ENCODE assay signal across 10 cellular contexts in the genomic region with DNA sequence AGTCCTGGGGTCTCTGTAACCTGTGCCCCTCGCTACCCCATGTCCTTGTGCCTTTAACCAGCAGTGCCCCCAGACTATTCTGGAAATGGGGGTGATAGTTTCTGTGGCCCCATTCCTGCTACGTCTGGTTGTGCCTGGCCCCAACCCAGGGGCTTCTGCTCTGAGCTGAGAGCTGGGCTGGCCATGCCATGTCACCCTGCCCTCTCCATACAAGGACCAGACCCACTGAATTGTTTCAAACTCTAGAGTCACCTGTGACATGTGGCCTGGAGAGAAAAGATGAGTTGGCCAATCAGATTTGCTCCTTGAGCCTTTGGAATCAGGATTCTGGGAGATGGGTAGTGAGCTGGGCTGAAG.
A peak's percentile ranks its signal among the peaks of the same experiment; 100 is the strongest.
DNase-seq lines count a peak whose midpoint lies in the region; ATAC-seq and TF ChIP-seq lines count a peak whose summit lies in the region.
"Had no signal": no experiment of that assay in that cellular context is flagged by ENCODE, and none has a peak within 500 bp of the region (broad histone marks: within the 10 kb centered on the region; RNA-seq: fewer than 3 reads in every experiment).

No MANE protein-coding gene starts in this region.

- TF ChIP-seq EP300 in SK-N-SH (IDR thresholded peaks at IDR 0.05; ENCODE audit: borderline replicate concordance in 1 of 2, low read depth in 1 of 2, low read length in 1 of 2): no peak

- H3K27ac ChIP-seq in SK-N-SH (ENCODE audit: low read depth in 2 of 2, low read length in 1 of 2): peak overlapping the region; percentile 13 to 94; a peak in 3 of 4 replicates
- peak overlapping the region; percentile 100 for H3K27ac ChIP-seq in PC-3 (ENCODE audit: low read length)
- H3K27ac ChIP-seq in epithelial cell of prostate: peak overlapping the region; percentile 74
- peak overlapping the region; percentile 71 to 75 (median 72) for H3K27ac ChIP-seq in gastrocnemius medialis
- H3K27ac ChIP-seq: 22Rv1 had no signal

- H3K9me2 ChIP-seq in SK-N-SH (no peaks in the 10 kb centered on the region), PC-3 (replicated peaks; ENCODE audit: low read length) (no peaks in the 10 kb centered on the region)

- in situ Hi-C loops in gastrocnemius medialis (cut with MboI; ENCODE audit: low sequenced_read_pairs in 4 of 4): no loop called here

- H3K4me3 ChIP-seq in SK-N-SH (ENCODE audit: low read depth in 2 of 2, low read length in 1 of 2) (no peak overlapping the region), PC-3 (ENCODE audit: low read length) (no peak overlapping the region), gastrocnemius medialis (no peak overlapping the region)

- H3F3A ChIP-seq in SK-N-SH (replicated peaks; ENCODE audit: insufficient read depth) (peaks cover 15% of the 10 kb centered on the region), PC-3 (ENCODE audit: low read length, unreplicated experiment) (no peaks in the 10 kb centered on the region)

- no peaks in the 10 kb centered on the region for H3K79me2 ChIP-seq in SK-N-SH (ENCODE audit: insufficient read depth)
- H3K79me2 ChIP-seq in PC-3 (ENCODE audit: low read length): no peaks in the 10 kb centered on the region

- POLR2A ChIA-PET in SK-N-SH (lab: Yijun Ruan, JAX): no interaction called here
- POLR2A ChIA-PET in PC-3 (lab: Charles Lee; ENCODE audit: unreplicated experiment): no interaction called here

- ATAC-seq in SK-N-SH treated with all-trans-retinoic acid at 6 μM for 48 hours: no peak
- no peak for ATAC-seq in PC-3
- ATAC-seq in gastrocnemius medialis: no peak

- H2AFZ ChIP-seq in SK-N-SH (ENCODE audit: low read depth): no peak overlapping the region
- no peak overlapping the region for H2AFZ ChIP-seq in PC-3 (ENCODE audit: low read length)

- BruUV-seq in PC-3 (replicated peaks; lab: Mats Ljungman, UMichigan): no TSS peak

- H3K27me3 ChIP-seq in SK-N-SH (ENCODE audit: insufficient read depth) (no peaks in the 10 kb centered on the region), PC-3 (ENCODE audit: low read length) (no peaks in the 10 kb centered on the region), gastrocnemius medialis (no peaks in the 10 kb centered on the region)

- H3K9ac ChIP-seq in SK-N-SH (peak overlapping the region; percentile 67; the same call in 1 of the 2 replicates), PC-3 (ENCODE audit: low read length) (peak overlapping the region; percentile 98)

- no peak for TF ChIP-seq RAD21 in SK-N-SH (IDR thresholded peaks at IDR 0.05; ENCODE audit: low read length)

- H3K9me3 ChIP-seq in SK-N-SH: no peaks in the 10 kb centered on the region
- no peaks in the 10 kb centered on the region for H3K9me3 ChIP-seq in PC-3 (ENCODE audit: low read length)
- no peaks in the 10 kb centered on the region for H3K9me3 ChIP-seq in gastrocnemius medialis

- WGBS in SK-N-SH (ENCODE audit: low lambda C conversion rate): 93% methylated on average over 2 of the region's 2 CpGs

- H3K36me3 ChIP-seq in SK-N-SH (replicated peaks in 1 of 2; ENCODE audit: control insufficient read depth in 1 of 2, insufficient read depth in 2 of 2, low read length in 1 of 2): no peaks in the 10 kb centered on the region
- no peaks in the 10 kb centered on the region for H3K36me3 ChIP-seq in PC-3 (ENCODE audit: low read depth, low read length)
- H3K36me3 ChIP-seq in gastrocnemius medialis: no peaks in the 10 kb centered on the region

- H3K4me1 ChIP-seq in SK-N-SH (ENCODE audit: control insufficient read depth in 1 of 2, insufficient read depth in 2 of 2, low read depth in 1 of 2, low read length in 1 of 2): peaks cover 36 to 52% of the 10 kb centered on the region in 2 experiments; a peak in 3 of 4 replicates
- peaks cover 57% of the 10 kb centered on the region for H3K4me1 ChIP-seq in PC-3 (ENCODE audit: insufficient read depth, low read length)
- peaks cover 20 to 26% of the 10 kb centered on the region in 2 donors for H3K4me1 ChIP-seq in gastrocnemius medialis

- H4K20me1 ChIP-seq in SK-N-SH (ENCODE audit: insufficient read depth) (no peaks in the 10 kb centered on the region), PC-3 (ENCODE audit: low read length) (no peaks in the 10 kb centered on the region)

- DNase-seq in SK-N-SH: no peak
- no peak for DNase-seq in PC-3
- no peak for DNase-seq in epithelial cell of prostate (ENCODE audit: low read depth, low spot score)
- DNase-seq in gastrocnemius medialis: no peak
- DNase-seq in stimulated activated CD4-positive, alpha-beta T cell treated with anti-CD3 and anti-CD28 coated beads, Interleukin-2, amount 100 ng/mL, for 48 hours: no peak
- no peak for DNase-seq in NCI-H526 treated with DMSO at 0.1 percent for 48 hours (lab: John Stamatoyannopoulos, UW)
- no peak for DNase-seq in cerebellum (ENCODE audit: low spot score)
- DNase-seq: NCI-H446 had no signal

- H3K4me2 ChIP-seq in SK-N-SH (peak overlapping the region; percentile 48), PC-3 (ENCODE audit: low read length) (peak overlapping the region; percentile 83)

- intact Hi-C loops in PC-3 (cut with micrococcal nuclease): no loop called here
- intact Hi-C loops in gastrocnemius medialis (cut with DNase I; ENCODE audit: low total_unique reads): loop anchor here (5.0 kb wide), 1 partner anchor 109 kb away; a partner anchor contains a TSS

- TF ChIP-seq POLR2A in gastrocnemius medialis (IDR thresholded peaks at IDR 0.05): no peak

- CTCF ChIA-PET in SK-N-SH (lab: Yijun Ruan, JAX) (no interaction called here), PC-3 (lab: Charles Lee) (no interaction called here)

- no peak for TF ChIP-seq CTCF in SK-N-SH (IDR thresholded peaks at IDR 0.05)
- no peak for TF ChIP-seq CTCF in PC-3 (conservative IDR thresholded peaks at IDR 0.05; ENCODE audit: low read depth, low read length)
- TF ChIP-seq CTCF in gastrocnemius medialis (IDR thresholded peaks at IDR 0.05 in 4 of 5, conservative IDR thresholded peaks at IDR 0.05 in 1 of 5): no peak

TF ChIP-seq in SK-N-SH, 30 proteins besides CTCF, POLR2A, EP300 and RAD21:
- TF ChIP-seq JUND (IDR thresholded peaks at IDR 0.05) (no peak), SIN3A (IDR thresholded peaks at IDR 0.05; ENCODE audit: borderline replicate concordance, low read depth, low read length) (no peak), ELF1 (IDR thresholded peaks at IDR 0.05) (no peak), TAF1 (IDR thresholded peaks at IDR 0.05; ENCODE audit: borderline replicate concordance, low read depth, low read length) (no peak), RXRA (IDR thresholded peaks at IDR 0.05; ENCODE audit: borderline replicate concordance, low read depth) (no peak), NRF1 (IDR thresholded peaks at IDR 0.05; ENCODE audit: low read depth, low read length) (no peak)

TF ChIP-seq in SK-N-SH treated with all-trans-retinoic acid at 6 μM for 48 hours, 23 proteins besides CTCF, POLR2A, EP300 and RAD21:
- TF ChIP-seq BACH2 (CRISPR knock-in tag; IDR thresholded peaks at IDR 0.05; ENCODE audit: borderline replicate concordance): no peak
- no peak for TF ChIP-seq ZC3H10 (CRISPR knock-in tag; IDR thresholded peaks at IDR 0.05)
- TF ChIP-seq, protein P1, sequence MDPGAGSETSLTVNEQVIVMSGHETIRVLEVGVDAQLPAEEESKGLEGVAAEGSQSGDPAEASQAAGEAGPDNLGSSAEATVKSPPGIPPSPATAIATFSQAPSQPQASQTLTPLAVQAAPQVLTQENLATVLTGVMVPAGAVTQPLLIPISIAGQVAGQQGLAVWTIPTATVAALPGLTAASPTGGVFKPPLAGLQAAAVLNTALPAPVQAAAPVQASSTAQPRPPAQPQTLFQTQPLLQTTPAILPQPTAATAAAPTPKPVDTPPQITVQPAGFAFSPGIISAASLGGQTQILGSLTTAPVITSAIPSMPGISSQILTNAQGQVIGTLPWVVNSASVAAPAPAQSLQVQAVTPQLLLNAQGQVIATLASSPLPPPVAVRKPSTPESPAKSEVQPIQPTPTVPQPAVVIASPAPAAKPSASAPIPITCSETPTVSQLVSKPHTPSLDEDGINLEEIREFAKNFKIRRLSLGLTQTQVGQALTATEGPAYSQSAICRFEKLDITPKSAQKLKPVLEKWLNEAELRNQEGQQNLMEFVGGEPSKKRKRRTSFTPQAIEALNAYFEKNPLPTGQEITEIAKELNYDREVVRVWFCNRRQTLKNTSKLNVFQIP (CRISPR knock-in tag; IDR thresholded peaks at IDR 0.05; ENCODE audit: borderline replicate concordance, low read depth): no peak
- no peak for TF ChIP-seq ARNTL (CRISPR knock-in tag; IDR thresholded peaks at IDR 0.05; ENCODE audit: borderline replicate concordance, low read depth)
- TF ChIP-seq OSR1 (CRISPR knock-in tag; IDR thresholded peaks at IDR 0.05): no peak
- TF ChIP-seq RARB (CRISPR knock-in tag; IDR thresholded peaks at IDR 0.05): no peak
- TF ChIP-seq ZFP3 (CRISPR knock-in tag; IDR thresholded peaks at IDR 0.05): no peak
